Comparison of ENCODE assay signal across 9 cellular contexts in genomic region chr9:115118471-115119156, GRCh38. TPM values are rescaled to one million over a fixed set of nuclear protein-coding genes. Genes with fewer than 3 reads are reported as not detected.
DNase-seq lines count a peak whose midpoint lies in the region; ATAC-seq and TF ChIP-seq lines count a peak whose summit lies in the region.
"Had no signal": no experiment of that assay in that cellular context is flagged by ENCODE, and none has a peak within 500 bp of the region (broad histone marks: within the 10 kb centered on the region; RNA-seq: fewer than 3 reads in every experiment).

No MANE protein-coding gene starts in this region.

- H3K4me3 ChIP-seq in left lung = peak overlapping the region; percentile 21 to 28
- no peak overlapping the region for H3K4me3 ChIP-seq in thymus (ENCODE audit: low read length)

- H3K9me3 ChIP-seq in left lung (peaks cover 0 to 2% of the 10 kb centered on the region in 2 donors), thymus (ENCODE audit: control insufficient read depth) (no peaks in the 10 kb centered on the region)

- H3K27me3 ChIP-seq in left lung = peaks cover 0 to 57% of the 10 kb centered on the region in 2 donors
- peaks cover 18% of the 10 kb centered on the region for H3K27me3 ChIP-seq in thymus (ENCODE audit: control insufficient read depth, insufficient read depth)

- ATAC-seq in left lung (peak; percentile 91), HG02610 (IDR thresholded peaks at IDR 0.05; ENCODE audit: unreplicated experiment) (no peak), GM21390 (IDR thresholded peaks at IDR 0.05; ENCODE audit: unreplicated experiment) (no peak), HG02973 (IDR thresholded peaks at IDR 0.05; ENCODE audit: unreplicated experiment) (no peak)

- H3K36me3 ChIP-seq in left lung (no peaks in the 10 kb centered on the region), thymus (ENCODE audit: control insufficient read depth, insufficient read depth) (no peaks in the 10 kb centered on the region)

- DNase-seq in GM03348 (ENCODE audit: low spot score) = peak; percentile 72
- peak; percentile 61 for DNase-seq in NCI-H345 (lab: John Stamatoyannopoulos, UW)
- peak; percentile 94 for DNase-seq in dedifferentiated amniotic fluid mesenchymal stem cell (ENCODE audit: extremely low spot score)
- DNase-seq in left lung = peak; percentile 75 to 76

- WGBS in thymus = 11% methylated on average over 15 of the region's 15 CpGs

- no peak for TF ChIP-seq CTCF in left lung (IDR thresholded peaks at IDR 0.05)

- intact Hi-C loops in left lung (cut with DNase I) = no loop called here

- H3K4me1 ChIP-seq in left lung = peaks cover 0 to 7% of the 10 kb centered on the region in 2 donors
- no peaks in the 10 kb centered on the region for H3K4me1 ChIP-seq in thymus (ENCODE audit: control insufficient read depth, insufficient read depth, low read length)

- H3K27ac ChIP-seq in left lung = peak overlapping the region; percentile 50 to 65
- H3K27ac ChIP-seq in thymus (ENCODE audit: low read depth) = peak overlapping the region; percentile 25
- H3K27ac ChIP-seq: KMS-11 had no signal

RNA-seq across cellular contexts. Expression of gene TNC, which starts 0.7 kb away (rescaled TPM):
- 100 to 1,000 TPM; 166 to 329 TPM for total RNA-seq in left lung
- polyA plus RNA-seq in thymus = 11.0 TPM
